9 cellular contexts compared by ENCODE assay signal in the genomic region with DNA sequence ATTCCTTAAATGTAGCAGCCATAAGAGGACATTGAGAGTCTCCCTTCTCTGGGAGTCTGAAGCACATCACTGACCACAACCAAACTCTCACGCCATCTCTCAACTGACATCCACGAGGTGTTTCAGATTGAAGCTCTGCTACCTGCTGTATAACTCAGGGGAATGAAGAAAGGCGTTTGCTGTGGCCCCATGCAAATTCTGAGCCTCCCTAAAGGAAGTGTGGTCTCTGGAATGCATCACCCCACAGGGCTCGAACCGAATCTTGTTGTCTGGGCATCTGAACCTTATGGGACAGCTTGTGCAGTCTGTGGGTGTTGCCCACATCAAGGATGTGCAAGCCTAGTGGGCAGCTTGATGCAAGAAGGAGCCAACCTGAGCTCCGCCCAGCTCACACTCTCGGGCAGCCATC. TPM values are rescaled to one million over a fixed set of nuclear protein-coding genes. Genes with fewer than 3 reads are reported as not detected.
DNase-seq lines count a peak whose midpoint lies in the region; ATAC-seq and TF ChIP-seq lines count a peak whose summit lies in the region.
"Had no signal": no experiment of that assay in that cellular context is flagged by ENCODE, and none has a peak within 500 bp of the region (broad histone marks: within the 10 kb centered on the region; RNA-seq: fewer than 3 reads in every experiment).

No MANE protein-coding gene starts in this region.

- H3K79me2 ChIP-seq in neural progenitor cell (ENCODE audit: low read depth) = no peaks in the 10 kb centered on the region

- peaks cover 52% of the 10 kb centered on the region for H3K79me1 ChIP-seq in mesenchymal stem cell (replicated peaks; ENCODE audit: low read length, poor library complexity, severe bottlenecking)

- TF ChIP-seq CTCF in activated B cell treated with CpG ODN at 0.5 μM for 24 hours (IDR thresholded peaks at IDR 0.05) (no peak), neural progenitor cell (IDR thresholded peaks at IDR 0.05) (no peak)

- peak overlapping the region; percentile 62 for H4K91ac ChIP-seq in mesenchymal stem cell (ENCODE audit: low read length)

- H3K27me3 ChIP-seq in mesenchymal stem cell (ENCODE audit: control insufficient read depth in 1 of 2, insufficient read depth in 1 of 2, low read length in 2 of 2) (peaks cover 0 to 20% of the 10 kb centered on the region in 2 experiments), neural progenitor cell (no peaks in the 10 kb centered on the region)

- peak overlapping the region; percentile 92 for H3K27ac Mint-ChIP-seq in activated B cell treated with CpG ODN at 0.5 μM for 24 hours
- no peak overlapping the region for H3K27ac Mint-ChIP-seq in neural progenitor cell

- no peak overlapping the region for H2BK12ac ChIP-seq in mesenchymal stem cell (ENCODE audit: low read length in 2 of 2)

- ATAC-seq in HG02885 (IDR thresholded peaks at IDR 0.05; ENCODE audit: poor library complexity, unreplicated experiment) (peak; percentile 58), activated B cell treated with CpG ODN at 0.5 μM for 24 hours (ENCODE audit: low read depth) (peak; percentile 8)

- peaks cover 97% of the 10 kb centered on the region for H3K4me1 Mint-ChIP-seq in activated B cell treated with CpG ODN at 0.5 μM for 24 hours
- H3K4me1 Mint-ChIP-seq in neural progenitor cell = peaks cover 32% of the 10 kb centered on the region

- no peaks in the 10 kb centered on the region for H4K20me1 ChIP-seq in neural progenitor cell (ENCODE audit: low read depth)

- H3K36me3 ChIP-seq in mesenchymal stem cell (ENCODE audit: control insufficient read depth in 1 of 2, insufficient read depth in 2 of 2, low read depth in 1 of 2, low read length in 2 of 2) (peaks cover 0 to 8% of the 10 kb centered on the region in 2 experiments), neural progenitor cell (no peaks in the 10 kb centered on the region)

- H2BK5ac ChIP-seq in mesenchymal stem cell (ENCODE audit: low read depth, low read length, poor library complexity, severe bottlenecking) = no peak overlapping the region

- no peaks in the 10 kb centered on the region for H3K9me3 Mint-ChIP-seq in activated B cell treated with CpG ODN at 0.5 μM for 24 hours
- no peaks in the 10 kb centered on the region for H3K9me3 Mint-ChIP-seq in neural progenitor cell

- no peak overlapping the region for H3K14ac ChIP-seq in mesenchymal stem cell (ENCODE audit: low read length in 2 of 2)

- H3F3A ChIP-seq in neural progenitor cell (ENCODE audit: low read depth) = no peaks in the 10 kb centered on the region

- H3K27ac ChIP-seq in mesenchymal stem cell (ENCODE audit: low read length, poor library complexity, severe bottlenecking) (peak overlapping the region; percentile 90), neural progenitor cell (no peak overlapping the region)

- DNase-seq in COLO829 (ENCODE audit: low spot score) = peak; percentile 42
- DNase-seq in activated B cell treated with CpG ODN at 0.5 μM for 24 hours = no peak
- DNase-seq in mesenchymal stem cell = peak; percentile 37
- no peak for DNase-seq in NCI-H146 (lab: John Stamatoyannopoulos, UW)
- DNase-seq in posterior cingulate gyrus = no peak
- no peak for DNase-seq in neural progenitor cell (ENCODE audit: low spot score)
- no peak for DNase-seq in COLO668 (lab: John Stamatoyannopoulos, UW; ENCODE audit: unreplicated experiment)
- DNase-seq: DMS79 had no signal

- H4K8ac ChIP-seq in mesenchymal stem cell (ENCODE audit: low read length) = no peak overlapping the region

- H3K9me3 ChIP-seq in mesenchymal stem cell (ENCODE audit: control insufficient read depth, low read length) = no peaks in the 10 kb centered on the region
- H3K9me3 ChIP-seq in neural progenitor cell (ENCODE audit: low read depth) = no peaks in the 10 kb centered on the region

- CTCF ChIA-PET in activated B cell treated with CpG ODN at 0.5 μM for 24 hours (lab: Charles Lee) = interaction anchor here (1.1 to 8.1 kb wide), 4 partner anchors 11 to 43 kb away, joined by 4 to 64 read pairs (median 5); a partner anchor contains a TSS

- H2AK5ac ChIP-seq in mesenchymal stem cell (ENCODE audit: low read length, severe bottlenecking) = peak overlapping the region; percentile 1

- H3K4me3 ChIP-seq in mesenchymal stem cell (ENCODE audit: insufficient read depth in 1 of 2, low read depth in 1 of 2, low read length in 2 of 2) (no peak overlapping the region), neural progenitor cell (no peak overlapping the region)

- H3K4me2 ChIP-seq in mesenchymal stem cell (ENCODE audit: low read length, poor library complexity, severe bottlenecking) (no peak overlapping the region), neural progenitor cell (no peak overlapping the region)

- no peak overlapping the region for H3K18ac ChIP-seq in mesenchymal stem cell (ENCODE audit: low read depth in 1 of 2, low read length in 2 of 2)

- no peak overlapping the region for H2BK15ac ChIP-seq in mesenchymal stem cell (ENCODE audit: low read depth, poor library complexity, severe bottlenecking)

- WGBS in mesenchymal stem cell = 74% methylated on average over 7 of the region's 7 CpGs

- H2AFZ ChIP-seq in mesenchymal stem cell (ENCODE audit: low read depth, low read length) (no peak overlapping the region), neural progenitor cell (replicated peaks) (no peak overlapping the region)

- peak overlapping the region; percentile 8 for H3K9ac ChIP-seq in mesenchymal stem cell (ENCODE audit: low read length)
- no peak overlapping the region for H3K9ac ChIP-seq in neural progenitor cell

- no peak overlapping the region for H3K23ac ChIP-seq in mesenchymal stem cell (ENCODE audit: low read length in 2 of 2)

- H2BK120ac ChIP-seq in mesenchymal stem cell (ENCODE audit: low read depth, low read length) = no peak overlapping the region

- POLR2A ChIA-PET in activated B cell treated with CpG ODN at 0.5 μM for 24 hours (lab: Charles Lee) = interaction anchor here (0.6 to 8.5 kb wide), 10 partner anchors 9 to 308 kb away, joined by 3 to 189 read pairs (median 12); a partner anchor contains a TSS

- peaks cover 2% of the 10 kb centered on the region for H3K36me3 Mint-ChIP-seq in activated B cell treated with CpG ODN at 0.5 μM for 24 hours (ENCODE audit: low read depth)
- no peaks in the 10 kb centered on the region for H3K36me3 Mint-ChIP-seq in neural progenitor cell

- H3K4me1 ChIP-seq in mesenchymal stem cell (ENCODE audit: control insufficient read depth, insufficient read depth, low read depth, low read length) = peaks cover 46% of the 10 kb centered on the region
- no peaks in the 10 kb centered on the region for H3K4me1 ChIP-seq in neural progenitor cell

- H3K4me3 Mint-ChIP-seq in activated B cell treated with CpG ODN at 0.5 μM for 24 hours (peak overlapping the region; percentile 76), neural progenitor cell (no peak overlapping the region)

- intact Hi-C loops in activated B cell treated with CpG ODN at 0.5 μM for 24 hours (cut with micrococcal nuclease) (loop anchor here (1.0 to 2.0 kb wide), 5 partner anchors 11 to 218 kb away; a partner anchor contains a TSS), posterior cingulate gyrus (cut with DNase I) (no loop called here)

- H3K4ac ChIP-seq in mesenchymal stem cell (ENCODE audit: low read depth in 1 of 2, low read length in 2 of 2) = no peak overlapping the region

- H3K27me3 Mint-ChIP-seq in activated B cell treated with CpG ODN at 0.5 μM for 24 hours (no peaks in the 10 kb centered on the region), neural progenitor cell (ENCODE audit: insufficient read depth, low read depth) (peaks cover 5% of the 10 kb centered on the region)

RNA-seq across cellular contexts. Expression of a gene that starts 10.9 kb away (rescaled TPM):
- 33.1 and 34.8 TPM in 2 replicates for total RNA-seq in activated B cell treated with CpG ODN at 0.5 μM for 24 hours
- 6.5 TPM for polyA plus RNA-seq in mesenchymal stem cell (2013, experiment 1 of 2)
- polyA plus RNA-seq in mesenchymal stem cell (2013, experiment 2 of 2) = 5.8 TPM
- total RNA-seq in neural progenitor cell (ENCODE audit: low replicate concordance) = 0.03 and 1.7 TPM in 2 replicates

Comparison
In these comparisons a context has a peak if more than half of its experiments do, and no peak if none do; other contexts are left out.
1. DNase-seq: peak in COLO829 (single experiment) and mesenchymal stem cell (single experiment); none in activated B cell treated with CpG ODN at 0.5 μM for 24 hours (single experiment), NCI-H146 (single experiment), posterior cingulate gyrus (0 of 10), neural progenitor cell (single experiment) and COLO668 (single experiment).
2. RNA of a gene that starts 10.9 kb away (total RNA-seq): 33.1 to 34.8 TPM in activated B cell treated with CpG ODN at 0.5 μM for 24 hours; 0.03 to 1.7 TPM in neural progenitor cell; every median in the first group is over 10 times any median in the second.